11 cellular contexts compared by ENCODE assay signal in genomic region chr3:175985781-175986180, GRCh38.
"Had no signal": no experiment of that assay in that cellular context is flagged by ENCODE, and none has a peak within 500 bp of the region (broad histone marks: within the 10 kb centered on the region; RNA-seq: fewer than 3 reads in every experiment).

No MANE protein-coding gene starts in this region.

- H3K4me3 Mint-ChIP-seq: HFFc6, IgD-negative memory B cell had no signal

- FAIRE-seq: H54, HepG2 had no signal

- DNase-seq: GOT3, HFFc6, Karpas-422, KBM-7 had no signal

- H3K27ac ChIP-seq: HL-60, KMS-11 had no signal

- H3K4me1 Mint-ChIP-seq: IgD-negative memory B cell had no signal

- ATAC-seq: HCT116, HepG2 had no signal

- H3K4me3 ChIP-seq: HAP-1 had no signal

- H3K9me3 Mint-ChIP-seq: HFFc6 had no signal

- H3K36me3 ChIP-seq: HAP-1 had no signal

- H3K4me2 ChIP-seq: KMS-11 had no signal

- H3K36me3 Mint-ChIP-seq: IgD-negative memory B cell had no signal

- H3K27ac Mint-ChIP-seq: HFFc6, IgD-negative memory B cell had no signal

- H3K27me3 Mint-ChIP-seq: IgD-negative memory B cell had no signal

- H3K9ac ChIP-seq: KMS-11 had no signal
